Comparison of ENCODE assay signal across 1 cellular context in genomic region chr14:51318777-51319176, GRCh38.
TF ChIP-seq lines count a peak whose summit lies in the region.

No MANE protein-coding gene starts in this region.

TF ChIP-seq in GM23338, 12 proteins besides CTCF, POLR2A, EP300 and RAD21 (continued from another document):
- TF ChIP-seq ZNF462 (CRISPR knock-in tag; IDR thresholded peaks at IDR 0.05): no peak
- no peak for TF ChIP-seq NANOG (IDR thresholded peaks at IDR 0.05; ENCODE audit: borderline replicate concordance)
- TF ChIP-seq POLR2AphosphoS5 (IDR thresholded peaks at IDR 0.05; ENCODE audit: low read depth): no peak
- no peak for TF ChIP-seq EZH2phosphoT487 (IDR thresholded peaks at IDR 0.05; ENCODE audit: unreplicated experiment)
- no peak for TF ChIP-seq CREB1 (CRISPR knock-in tag; IDR thresholded peaks at IDR 0.05; ENCODE audit: low read depth)
- no peak for TF ChIP-seq ZNF114 (CRISPR knock-in tag; IDR thresholded peaks at IDR 0.05)
- TF ChIP-seq EZH2 (IDR thresholded peaks at IDR 0.05; ENCODE audit: low read depth, unreplicated experiment): no peak
- TF ChIP-seq REST (IDR thresholded peaks at IDR 0.05; ENCODE audit: unreplicated experiment): no peak
- TF ChIP-seq ETS1 (IDR thresholded peaks at IDR 0.05): no peak
TF ChIP-seq in GM23338: peak in this region for 0.
